11 cellular contexts compared by ENCODE assay signal in genomic region chr4:106471151-106471550, GRCh38.
"Had no signal": no experiment of that assay in that cellular context is flagged by ENCODE, and none has a peak within 500 bp of the region (broad histone marks: within the 10 kb centered on the region; RNA-seq: fewer than 3 reads in every experiment).

No MANE protein-coding gene starts in this region.

- H2AFZ ChIP-seq: GM23248, GM23338 had no signal

- DNase-seq: GM23248, GOT3, H7, H9, HCEC 1CT, HFFc6 had no signal

- H3K4me1 ChIP-seq: HAP-1 had no signal

- H3K27ac ChIP-seq: GM23248 had no signal

- FAIRE-seq: H1, H54 had no signal

- H3K27ac Mint-ChIP-seq: GM23338, H9, HFFc6 had no signal

- ATAC-seq: GM23338, HCT116 had no signal

- H3K4me3 Mint-ChIP-seq: GM23338, H9, HFFc6 had no signal

- H3K4me2 ChIP-seq: GM23338 had no signal

- H3K36me3 ChIP-seq: HAP-1 had no signal

- H3K9me3 Mint-ChIP-seq: GM23338, H9, HFFc6 had no signal

- H3K9me3 ChIP-seq: HAP-1 had no signal

- H3K4me1 Mint-ChIP-seq: GM23338, H9 had no signal

- H3K4me3 ChIP-seq: GM23248, GM23338, HAP-1 had no signal

- H3K9ac ChIP-seq: GM23248 had no signal
